19 cellular contexts compared by ENCODE assay signal in genomic region chr4:94158883-94159282, GRCh38. TPM values are rescaled to one million over a fixed set of nuclear protein-coding genes. Genes with fewer than 3 reads are reported as not detected.
DNase-seq lines count a peak whose midpoint lies in the region; ATAC-seq and TF ChIP-seq lines count a peak whose summit lies in the region.
"Had no signal": no experiment of that assay in that cellular context is flagged by ENCODE, and none has a peak within 500 bp of the region (broad histone marks: within the 10 kb centered on the region; RNA-seq: fewer than 3 reads in every experiment).

No MANE protein-coding gene starts in this region.

- H3K27ac Mint-ChIP-seq in GM23338 (no peak overlapping the region), endodermal cell (no peak overlapping the region)
- H3K27ac Mint-ChIP-seq: B cell; CD4-positive, alpha-beta T cell; CD8-positive, alpha-beta T cell had no signal

- H3K4me3 Mint-ChIP-seq in GM23338 (no peak overlapping the region), endodermal cell (no peak overlapping the region)
- H3K4me3 Mint-ChIP-seq: B cell; CD4-positive, alpha-beta T cell; CD8-positive, alpha-beta T cell had no signal

- no peaks in the 10 kb centered on the region for H3F3A ChIP-seq in GM23338 (replicated peaks; ENCODE audit: low read depth)

- H4K5ac ChIP-seq in mesendoderm (ENCODE audit: low read length) = no peak overlapping the region

- H3K79me2 ChIP-seq in GM23338 (replicated peaks; ENCODE audit: insufficient read depth) (no peaks in the 10 kb centered on the region), mesendoderm (ENCODE audit: control insufficient read depth, insufficient read depth, low read length) (no peaks in the 10 kb centered on the region)

- no peaks in the 10 kb centered on the region for H3K27me3 ChIP-seq in GM23338 (ENCODE audit: insufficient read depth)
- no peaks in the 10 kb centered on the region for H3K27me3 ChIP-seq in endodermal cell (ENCODE audit: control insufficient read depth, insufficient read depth, low read length, poor library complexity, severe bottlenecking)
- H3K27me3 ChIP-seq in mesendoderm (ENCODE audit: insufficient read depth, low read length, poor library complexity) = no peaks in the 10 kb centered on the region
- H3K27me3 ChIP-seq in prostate gland (replicated peaks; ENCODE audit: insufficient read depth) = no peaks in the 10 kb centered on the region
- H3K27me3 ChIP-seq: BLaER1 treated with 17β-estradiol and CSF1 and Interleukin-3, amounts not matched to agents 10 nM and 100 nM had no signal

- H3K4me3 ChIP-seq in GM23338 (no peak overlapping the region), endodermal cell (ENCODE audit: low read length) (peak overlapping the region; percentile 60), mesendoderm (ENCODE audit: low read length) (no peak overlapping the region), prostate gland (no peak overlapping the region)
- H3K4me3 ChIP-seq: BLaER1 treated with 17β-estradiol and CSF1 and Interleukin-3, amounts not matched to agents 10 nM and 100 nM; GM12878 had no signal

- H3K36me3 ChIP-seq in GM23338 (ENCODE audit: insufficient read depth) (no peaks in the 10 kb centered on the region), endodermal cell (ENCODE audit: control insufficient read depth, insufficient read depth, low read length) (peaks cover 67% of the 10 kb centered on the region), mesendoderm (ENCODE audit: control insufficient read depth, insufficient read depth, low read length) (no peaks in the 10 kb centered on the region), prostate gland (no peaks in the 10 kb centered on the region)
- H3K36me3 ChIP-seq: BLaER1 treated with 17β-estradiol and CSF1 and Interleukin-3, amounts not matched to agents 10 nM and 100 nM had no signal

- no peaks in the 10 kb centered on the region for H3K79me1 ChIP-seq in mesendoderm (ENCODE audit: low read length)

- H3K27me3 Mint-ChIP-seq in GM23338 (ENCODE audit: insufficient read depth, low read depth, poor library complexity) (peaks cover 4% of the 10 kb centered on the region), endodermal cell (ENCODE audit: insufficient read depth) (no peaks in the 10 kb centered on the region)
- H3K27me3 Mint-ChIP-seq: B cell; CD4-positive, alpha-beta T cell had no signal

- no peak overlapping the region for H2AK5ac ChIP-seq in mesendoderm (ENCODE audit: low read length)

- no peak overlapping the region for H3K23ac ChIP-seq in mesendoderm (ENCODE audit: low read length)

- no peak overlapping the region for H3K56ac ChIP-seq in mesendoderm (ENCODE audit: low read length)

- no peaks in the 10 kb centered on the region for H4K20me1 ChIP-seq in GM23338 (replicated peaks; ENCODE audit: insufficient read depth)
- H4K20me1 ChIP-seq: BLaER1 treated with 17β-estradiol and CSF1 and Interleukin-3, amounts not matched to agents 10 nM and 100 nM had no signal

- H2BK15ac ChIP-seq in mesendoderm (replicated peaks; ENCODE audit: low read depth) = no peak overlapping the region

- H4K8ac ChIP-seq in mesendoderm (ENCODE audit: low read depth, low read length) = no peak overlapping the region

- H2BK120ac ChIP-seq in mesendoderm (ENCODE audit: low read depth, low read length) = no peak overlapping the region

- no peak overlapping the region for H3K18ac ChIP-seq in mesendoderm (ENCODE audit: low read length)

- TF ChIP-seq POLR2A in prostate gland (IDR thresholded peaks at IDR 0.05) = no peak

- H3K4me1 Mint-ChIP-seq in GM23338 = peaks cover 2% of the 10 kb centered on the region; the same call in 1 of the 3 replicates
- H3K4me1 Mint-ChIP-seq in endodermal cell = peaks cover 17% of the 10 kb centered on the region
- H3K4me1 Mint-ChIP-seq: B cell had no signal

- no peak overlapping the region for H3K4ac ChIP-seq in mesendoderm (ENCODE audit: low read depth, low read length)

- no peak overlapping the region for H3K27ac ChIP-seq in GM23338 (ENCODE audit: low read depth)
- H3K27ac ChIP-seq in endodermal cell (ENCODE audit: low read depth, low read length) = no peak overlapping the region
- H3K27ac ChIP-seq in mesendoderm (ENCODE audit: low read depth, low read length) = no peak overlapping the region
- H3K27ac ChIP-seq in prostate gland = no peak overlapping the region
- H3K27ac ChIP-seq: BLaER1 treated with 17β-estradiol and CSF1 and Interleukin-3, amounts not matched to agents 10 nM and 100 nM; C4-2B had no signal

- DNase-seq in GM23338 (ENCODE audit: low spot score) (no peak), endodermal cell (no peak), mesendoderm (peak; percentile 57), NCI-H1092 treated with DMSO at 0.1 percent for 48 hours (lab: John Stamatoyannopoulos, UW) (no peak), NCI-H226 (no peak), prostate gland (ENCODE audit: low spot score) (no peak), HT-29 (ENCODE audit: low spot score) (no peak)
- DNase-seq: 8988T; ACHN; Caco-2; Calu3; CD4-positive, alpha-beta T cell; CD8-positive, alpha-beta T cell; DMS79 treated with DMSO at 0.1 percent for 48 hours; GDM1 had no signal

- peaks cover 11% of the 10 kb centered on the region for H3K9me3 Mint-ChIP-seq in GM23338
- peaks cover 46% of the 10 kb centered on the region for H3K9me3 Mint-ChIP-seq in endodermal cell
- H3K9me3 Mint-ChIP-seq: CD4-positive, alpha-beta T cell; CD8-positive, alpha-beta T cell had no signal

- H3K9ac ChIP-seq in endodermal cell (ENCODE audit: extremely low read depth, low read length, poor library complexity, severe bottlenecking) (no peak overlapping the region), mesendoderm (ENCODE audit: low read length) (no peak overlapping the region)
- H3K9ac ChIP-seq: BLaER1 treated with 17β-estradiol and CSF1 and Interleukin-3, amounts not matched to agents 10 nM and 100 nM had no signal

- H3K36me3 Mint-ChIP-seq in GM23338 (ENCODE audit: low read depth) (peaks cover 11% of the 10 kb centered on the region), endodermal cell (ENCODE audit: low read depth) (peaks cover 80% of the 10 kb centered on the region)
- H3K36me3 Mint-ChIP-seq: CD8-positive, alpha-beta T cell had no signal

- 98 to 100% methylated on average over 1 to 3 of the region's 3 CpGs for WGBS in endodermal cell (ENCODE audit: insufficient coverage in 1 of 2, insufficient read length in 1 of 2), 2 experiments
- WGBS in mesendoderm (ENCODE audit: extremely low coverage, insufficient coverage, low lambda C conversion rate) = no CpG with 5 or more reads among the region's 3 CpGs
- WGBS in prostate gland = 90% methylated on average over 3 of the region's 3 CpGs

- no peak for TF ChIP-seq CTCF in GM23338 (conservative IDR thresholded peaks at IDR 0.05; ENCODE audit: low read depth in 2 of 2)
- peak; percentile 31 for TF ChIP-seq CTCF in endodermal cell (conservative IDR thresholded peaks at IDR 0.05)
- TF ChIP-seq CTCF in prostate gland (IDR thresholded peaks at IDR 0.05) = no peak

- intact Hi-C loops in prostate gland (cut with DNase I) = no loop called here

- H2BK5ac ChIP-seq in mesendoderm (ENCODE audit: low read length) = no peak overlapping the region

- H3K4me2 ChIP-seq in GM23338 = no peak overlapping the region
- H3K4me2 ChIP-seq in mesendoderm (ENCODE audit: low read length) = no peak overlapping the region
- H3K4me2 ChIP-seq: BLaER1 treated with 17β-estradiol and CSF1 and Interleukin-3, amounts not matched to agents 10 nM and 100 nM had no signal

- no peak for ATAC-seq in GM23338
- ATAC-seq: CD8-positive, alpha-beta T cell; GM12878 had no signal

- H3K9me2 ChIP-seq in GM23338 (ENCODE audit: insufficient read depth) = 0 out of 2 replicates have a peak, but pooled peaks cover 3% of the 10 kb centered on the region

- H3K4me1 ChIP-seq in GM23338 (ENCODE audit: insufficient read depth) = no peaks in the 10 kb centered on the region
- no peaks in the 10 kb centered on the region for H3K4me1 ChIP-seq in endodermal cell (ENCODE audit: control insufficient read depth, insufficient read depth, low read length)
- H3K4me1 ChIP-seq in mesendoderm (ENCODE audit: control insufficient read depth, low read depth, low read length) = no peaks in the 10 kb centered on the region
- no peaks in the 10 kb centered on the region for H3K4me1 ChIP-seq in prostate gland (replicated peaks)
- H3K4me1 ChIP-seq: BLaER1 treated with 17β-estradiol and CSF1 and Interleukin-3, amounts not matched to agents 10 nM and 100 nM; Caco-2 had no signal

- H3K9me3 ChIP-seq in endodermal cell (ENCODE audit: control insufficient read depth, low read length) = peaks cover 60% of the 10 kb centered on the region
- H3K9me3 ChIP-seq in prostate gland = no peaks in the 10 kb centered on the region
- H3K9me3 ChIP-seq: Caco-2 had no signal

- 0 out of 2 replicates have a peak overlapping the region, but pooled peaks have one; percentile 10 for H2AFZ ChIP-seq in GM23338

RNA-seq across cellular contexts. Expression of gene SMARCAD1, which starts 48.8 kb away (rescaled TPM):
- 58.4 and 86.2 TPM in 2 replicates for total RNA-seq in GM23338 (2014; rRNA removed; shearing (Covaris generic))
- 20.3 and 23.8 TPM in 2 replicates for polyA plus RNA-seq in GM23338 (2016; fragmentation: Nextera tagmentation; extraction: Ambion mirVana)
- 10 to 100 TPM; 67.1 to 85.5 TPM for total RNA-seq in endodermal cell
- polyA plus RNA-seq in endodermal cell (2013, experiment 1 of 2) = 59.2 TPM
- 59.9 TPM for polyA plus RNA-seq in endodermal cell (2013, experiment 2 of 2)
- polyA plus RNA-seq in mesendoderm (2013, experiment 1 of 2) = 53.3 TPM
- 52.3 TPM for polyA plus RNA-seq in mesendoderm (2013, experiment 2 of 2)
- 10 to 100 TPM; 22.4 to 22.9 TPM for total RNA-seq in prostate gland
- 9.3 and 9.5 TPM in 2 replicates for total RNA-seq in HT-29 (2014; rRNA removed; shearing (Covaris generic))
